In the genomic region with DNA sequence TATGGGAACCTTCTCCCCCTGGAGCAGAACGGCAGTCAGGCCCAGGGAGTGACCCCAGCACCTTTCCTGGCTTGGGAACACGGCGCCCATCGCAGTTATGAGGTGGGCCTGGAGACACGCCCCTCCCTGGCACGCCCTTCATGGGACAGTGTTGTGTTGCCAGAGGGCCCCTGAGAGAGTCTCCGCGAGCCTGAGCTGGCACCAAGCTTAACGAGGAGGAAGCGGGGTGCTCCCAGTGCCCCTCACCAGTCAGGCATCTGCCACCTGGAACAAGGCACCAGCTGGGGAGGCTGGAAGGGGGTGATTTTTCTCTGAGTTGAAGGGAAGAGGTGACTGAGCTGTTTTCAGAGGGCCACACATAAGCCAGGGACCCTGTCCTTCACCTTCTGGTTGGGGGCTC, we compare ENCODE assay signal across 16 cellular contexts.
DNase-seq lines count a peak whose midpoint lies in the region; ATAC-seq, FAIRE-seq and TF ChIP-seq lines count a peak whose summit lies in the region.
"Had no signal": no experiment of that assay in that cellular context is flagged by ENCODE, and none has a peak within 500 bp of the region (broad histone marks: within the 10 kb centered on the region; RNA-seq: fewer than 3 reads in every experiment).

No MANE protein-coding gene starts in this region.

- no peaks in the 10 kb centered on the region for H3K27me3 Mint-ChIP-seq in IgD-negative memory B cell

- peaks cover 7 to 9% (median 8%) of the 10 kb centered on the region in 3 donors for H3K4me1 Mint-ChIP-seq in IgD-negative memory B cell

- no peak overlapping the region for H3K9ac ChIP-seq in kidney (ENCODE audit: low read length in 2 of 2)
- H3K9ac ChIP-seq: BLaER1, SK-N-SH had no signal

- no peaks in the 10 kb centered on the region for H3K9me3 Mint-ChIP-seq in IgD-negative memory B cell

- no peak for FAIRE-seq in kidney (lab: Jason Lieb, UNC)
- FAIRE-seq: GM18507, HTR-8/SVneo had no signal

- WGBS in right cardiac atrium = 84% methylated on average over 10 of the region's 10 CpGs

- H3K36me3 Mint-ChIP-seq in IgD-negative memory B cell = peaks cover 7% of the 10 kb centered on the region

- TF ChIP-seq CTCF in kidney (IDR thresholded peaks at IDR 0.05; ENCODE audit: borderline replicate concordance, extremely low read depth, insufficient read depth) = no peak

- intact Hi-C loops in left cardiac atrium (cut with DNase I) = no loop called here
- intact Hi-C loops in right cardiac atrium (cut with DNase I) = loop anchor here in 1 of 4 donors (10.0 kb wide), 1 partner anchor 105 kb away; no protein-coding TSS in a partner anchor
- intact Hi-C loops in kidney (cut with DNase I) = no loop called here

- H3K36me3 ChIP-seq in kidney (ENCODE audit: control insufficient read depth in 1 of 2, insufficient read depth in 2 of 2, low read length in 2 of 2) = peaks cover 2 to 5% of the 10 kb centered on the region in 2 donors

- H3K9me3 ChIP-seq in right cardiac atrium (ENCODE audit: control insufficient read depth, low read length) (no peaks in the 10 kb centered on the region), kidney (ENCODE audit: control insufficient read depth in 1 of 2, low read length in 2 of 2) (no peaks in the 10 kb centered on the region)
- H3K9me3 ChIP-seq: BLaER1, SK-N-SH had no signal

- DNase-seq in left cardiac atrium = peak; percentile 10
- DNase-seq in right cardiac atrium = no peak
- DNase-seq in kidney = peak; percentile 68
- DNase-seq in ureter (ENCODE audit: low spot score) = no peak
- DNase-seq in activated CD4-positive, alpha-beta T cell treated with anti-CD3 and anti-CD28 coated beads, Interleukin-2, amount 50 U/mL, for 48 hours = no peak
- DNase-seq in RKO (ENCODE audit: low spot score) = no peak
- DNase-seq: KBM-7, NCI-H1092, NCI-H69, PC-9, SK-N-SH had no signal

- H3K4me3 Mint-ChIP-seq in IgD-negative memory B cell = peak overlapping the region in 1 of 4 donors; percentile 67

- ATAC-seq in left cardiac atrium (no peak), right cardiac atrium (no peak)
- ATAC-seq: Right ventricle myocardium inferior had no signal

- H3K4me3 ChIP-seq in right cardiac atrium (ENCODE audit: low read length) (no peak overlapping the region), kidney (ENCODE audit: low read length in 2 of 2) (no peak overlapping the region)
- H3K4me3 ChIP-seq: BLaER1, PC-9 had no signal

- H3K27ac ChIP-seq in right cardiac atrium (ENCODE audit: low read length) (no peak overlapping the region), kidney (ENCODE audit: low read depth in 2 of 2, low read length in 2 of 2) (no peak overlapping the region)
- H3K27ac ChIP-seq: BLaER1, PC-9 had no signal

- H3K27ac Mint-ChIP-seq in IgD-negative memory B cell = peak overlapping the region in 2 of 3 donors; percentile 67 to 80

- H3K4me1 ChIP-seq in right cardiac atrium (ENCODE audit: control insufficient read depth, insufficient read depth, low read length) (no peaks in the 10 kb centered on the region), kidney (ENCODE audit: control insufficient read depth in 1 of 2, insufficient read depth in 1 of 2, low read depth in 1 of 2, low read length in 2 of 2) (no peaks in the 10 kb centered on the region)

- H3K27me3 ChIP-seq in right cardiac atrium (ENCODE audit: control insufficient read depth, insufficient read depth) = no peaks in the 10 kb centered on the region
- H3K27me3 ChIP-seq: BLaER1 had no signal

Comparison
In these comparisons a context has a peak if more than half of its experiments do, and no peak if none do; other contexts are left out.
1. DNase-seq: peak in left cardiac atrium (single experiment) and kidney (single experiment); none in right cardiac atrium (0 of 3), ureter (single experiment), activated CD4-positive, alpha-beta T cell treated with anti-CD3 and anti-CD28 coated beads, Interleukin-2, amount 50 U/mL, for 48 hours (0 of 2) and RKO (single experiment).